In genomic region chr11:35618497-35619029, GRCh38 we compare ENCODE assay signal across 8 cellular contexts. TPM values are rescaled to one million over a fixed set of nuclear protein-coding genes. Genes with fewer than 3 reads are reported as not detected.
DNase-seq lines count a peak whose midpoint lies in the region; ATAC-seq and TF ChIP-seq lines count a peak whose summit lies in the region.

No MANE protein-coding gene starts in this region.

- H3K27me3 ChIP-seq in hepatocyte: no peaks in the 10 kb centered on the region

- H3K9me2 ChIP-seq in hepatocyte (replicated peaks; ENCODE audit: insufficient read depth): no peaks in the 10 kb centered on the region

- peak overlapping the region; percentile 38 for H2AFZ ChIP-seq in hepatocyte

- in situ Hi-C loops in Caki2 (cut with HindIII; ENCODE audit: low pct_unique_long_range_greater_than_20kb, low sequenced_read_pairs): no loop called here

- DNase-seq in Caki2 (ENCODE audit: low read depth) (peak; percentile 54), hepatocyte (ENCODE audit: low spot score) (peak; percentile 76), NCI-H2196 (lab: John Stamatoyannopoulos, UW; ENCODE audit: unreplicated experiment) (no peak)
- DNase-seq in activated T-helper 2 cell treated with anti-CD3 and anti-CD28 coated beads, Interferon-gamma antibody, Interleukin-2, Interleukin-4, amounts not matched to agents 10 μg/mL and 5 μg/mL and 100 μg/mL, durations not matched to agents 14 hours and 24 hours and 36 hours (ENCODE audit: low spot score): peak; percentile 12
- DNase-seq in stimulated activated CD4-positive, alpha-beta T cell treated with anti-CD3 and anti-CD28 coated beads, Interleukin-4, amount 100 ng/mL, for 4 hours: peak; percentile 15 to 28
- DNase-seq in activated T-helper 1 cell treated with anti-CD3 and anti-CD28 coated beads, Interleukin-12 subunit alpha, Interleukin-12 subunit beta, Interleukin-2, Interleukin-4 antibody, amounts not matched to agents 30 ng/mL and 10 ng/mL and 1 ng/mL, durations not matched to agents 14 hours and 24 hours and 36 hours (ENCODE audit: low spot score): no peak

- no peak for TF ChIP-seq CTCF in hepatocyte (IDR thresholded peaks at IDR 0.05; ENCODE audit: poor library complexity)

- 1% methylated on average over 34 of the region's 79 CpGs for WGBS in hepatocyte (ENCODE audit: low lambda C conversion rate, missing lambda C conversion rate)

- peak overlapping the region; percentile 91 for H3K27ac ChIP-seq in hepatocyte

- H3K9me3 Mint-ChIP-seq in activated T-helper 2 cell treated with anti-CD3 and anti-CD28 coated beads, Interferon-gamma antibody, Interleukin-2, Interleukin-4, amounts not matched to agents 10 μg/mL and 5 μg/mL and 100 μg/mL, durations not matched to agents 14 hours and 24 hours and 36 hours: no peaks in the 10 kb centered on the region
- H3K9me3 Mint-ChIP-seq in activated T-helper 1 cell treated with anti-CD3 and anti-CD28 coated beads, Interleukin-12 subunit alpha, Interleukin-12 subunit beta, Interleukin-2, Interleukin-4 antibody, amounts not matched to agents 30 ng/mL and 10 ng/mL and 1 ng/mL, durations not matched to agents 14 hours and 24 hours and 36 hours: no peaks in the 10 kb centered on the region

- H3K79me2 ChIP-seq in hepatocyte: no peaks in the 10 kb centered on the region

- H3K36me3 ChIP-seq in hepatocyte (replicated peaks; ENCODE audit: insufficient read depth, low read depth): no peaks in the 10 kb centered on the region

- H3K27ac Mint-ChIP-seq in activated T-helper 2 cell treated with anti-CD3 and anti-CD28 coated beads, Interferon-gamma antibody, Interleukin-2, Interleukin-4, amounts not matched to agents 10 μg/mL and 5 μg/mL and 100 μg/mL, durations not matched to agents 14 hours and 24 hours and 36 hours: no peak overlapping the region
- H3K27ac Mint-ChIP-seq in activated T-helper 1 cell treated with anti-CD3 and anti-CD28 coated beads, Interleukin-12 subunit alpha, Interleukin-12 subunit beta, Interleukin-2, Interleukin-4 antibody, amounts not matched to agents 30 ng/mL and 10 ng/mL and 1 ng/mL, durations not matched to agents 14 hours and 24 hours and 36 hours: no peak overlapping the region

- peaks cover 63% of the 10 kb centered on the region for H3K27me3 Mint-ChIP-seq in activated T-helper 2 cell treated with anti-CD3 and anti-CD28 coated beads, Interferon-gamma antibody, Interleukin-2, Interleukin-4, amounts not matched to agents 10 μg/mL and 5 μg/mL and 100 μg/mL, durations not matched to agents 14 hours and 24 hours and 36 hours (ENCODE audit: low read depth)
- H3K27me3 Mint-ChIP-seq in activated T-helper 1 cell treated with anti-CD3 and anti-CD28 coated beads, Interleukin-12 subunit alpha, Interleukin-12 subunit beta, Interleukin-2, Interleukin-4 antibody, amounts not matched to agents 30 ng/mL and 10 ng/mL and 1 ng/mL, durations not matched to agents 14 hours and 24 hours and 36 hours (ENCODE audit: insufficient read depth): peaks cover 55% of the 10 kb centered on the region

- peaks cover 6% of the 10 kb centered on the region for H3K4me1 Mint-ChIP-seq in activated T-helper 2 cell treated with anti-CD3 and anti-CD28 coated beads, Interferon-gamma antibody, Interleukin-2, Interleukin-4, amounts not matched to agents 10 μg/mL and 5 μg/mL and 100 μg/mL, durations not matched to agents 14 hours and 24 hours and 36 hours (ENCODE audit: low read depth)
- H3K4me1 Mint-ChIP-seq in activated T-helper 1 cell treated with anti-CD3 and anti-CD28 coated beads, Interleukin-12 subunit alpha, Interleukin-12 subunit beta, Interleukin-2, Interleukin-4 antibody, amounts not matched to agents 30 ng/mL and 10 ng/mL and 1 ng/mL, durations not matched to agents 14 hours and 24 hours and 36 hours (ENCODE audit: low read depth): peaks cover 7% of the 10 kb centered on the region

- no peak overlapping the region for H3K4me3 Mint-ChIP-seq in activated T-helper 2 cell treated with anti-CD3 and anti-CD28 coated beads, Interferon-gamma antibody, Interleukin-2, Interleukin-4, amounts not matched to agents 10 μg/mL and 5 μg/mL and 100 μg/mL, durations not matched to agents 14 hours and 24 hours and 36 hours (ENCODE audit: low read depth)
- no peak overlapping the region for H3K4me3 Mint-ChIP-seq in activated T-helper 1 cell treated with anti-CD3 and anti-CD28 coated beads, Interleukin-12 subunit alpha, Interleukin-12 subunit beta, Interleukin-2, Interleukin-4 antibody, amounts not matched to agents 30 ng/mL and 10 ng/mL and 1 ng/mL, durations not matched to agents 14 hours and 24 hours and 36 hours

- H3K36me3 Mint-ChIP-seq in activated T-helper 2 cell treated with anti-CD3 and anti-CD28 coated beads, Interferon-gamma antibody, Interleukin-2, Interleukin-4, amounts not matched to agents 10 μg/mL and 5 μg/mL and 100 μg/mL, durations not matched to agents 14 hours and 24 hours and 36 hours (ENCODE audit: low read depth): no peaks in the 10 kb centered on the region
- no peaks in the 10 kb centered on the region for H3K36me3 Mint-ChIP-seq in activated T-helper 1 cell treated with anti-CD3 and anti-CD28 coated beads, Interleukin-12 subunit alpha, Interleukin-12 subunit beta, Interleukin-2, Interleukin-4 antibody, amounts not matched to agents 30 ng/mL and 10 ng/mL and 1 ng/mL, durations not matched to agents 14 hours and 24 hours and 36 hours (ENCODE audit: low read depth)

- no peaks in the 10 kb centered on the region for H3K9me3 ChIP-seq in hepatocyte (ENCODE audit: low read depth)

- no peaks in the 10 kb centered on the region for H4K20me1 ChIP-seq in hepatocyte (ENCODE audit: insufficient read depth, poor library complexity, severe bottlenecking)

- H3K4me3 ChIP-seq in hepatocyte: peak overlapping the region; percentile 78

- H3K4me1 ChIP-seq in hepatocyte (ENCODE audit: insufficient read depth): peaks cover 19% of the 10 kb centered on the region

- intact Hi-C loops in activated T-helper 2 cell treated with anti-CD3 and anti-CD28 coated beads, Interferon-gamma antibody, Interleukin-2, Interleukin-4, amounts not matched to agents 10 μg/mL and 5 μg/mL and 100 μg/mL, durations not matched to agents 14 hours and 24 hours and 36 hours (cut with micrococcal nuclease): loop anchor here (10.0 kb wide), 2 partner anchors 326 to 426 kb away; partner anchors contain the start of gene LDLRAD3
- intact Hi-C loops in activated T-helper 1 cell treated with anti-CD3 and anti-CD28 coated beads, Interleukin-12 subunit alpha, Interleukin-12 subunit beta, Interleukin-2, Interleukin-4 antibody, amounts not matched to agents 30 ng/mL and 10 ng/mL and 1 ng/mL, durations not matched to agents 14 hours and 24 hours and 36 hours (cut with micrococcal nuclease): loop anchor here (5.0 kb wide), 3 partner anchors 324 to 874 kb away; partner anchors contain the start of gene LDLRAD3

- ATAC-seq in GM19324 (IDR thresholded peaks at IDR 0.05; ENCODE audit: low FRiP score, unreplicated experiment) (peak; percentile 40), HG03432 (IDR thresholded peaks at IDR 0.05; ENCODE audit: unreplicated experiment) (peak; percentile 51)

- peak overlapping the region; percentile 98 for H3K4me2 ChIP-seq in hepatocyte

RNA-seq across cellular contexts. Expression of gene FJX1, which starts 0.3 kb away (rescaled TPM):
- total RNA-seq in Caki2 (2014; rRNA removed; shearing (Covaris generic); ENCODE audit: low replicate concordance): 25.7 and 36.8 TPM in 2 replicates
- 0.09 TPM in 2 replicates for total RNA-seq in activated T-helper 2 cell treated with anti-CD3 and anti-CD28 coated beads, Interferon-gamma antibody, Interleukin-2, Interleukin-4, amounts not matched to agents 10 μg/mL and 5 μg/mL and 100 μg/mL, durations not matched to agents 14 hours and 24 hours and 36 hours
- 12.4 and 13.5 TPM in 2 replicates for total RNA-seq in hepatocyte
- 29.0 and 34.8 TPM in 2 replicates for polyA plus RNA-seq in hepatocyte
- total RNA-seq in activated T-helper 1 cell treated with anti-CD3 and anti-CD28 coated beads, Interleukin-12 subunit alpha, Interleukin-12 subunit beta, Interleukin-2, Interleukin-4 antibody, amounts not matched to agents 30 ng/mL and 10 ng/mL and 1 ng/mL, durations not matched to agents 14 hours and 24 hours and 36 hours: 0.34 and 0.73 TPM in 2 replicates

RNA-seq across cellular contexts. Expression of gene TRIM44, which starts 44.0 kb away (rescaled TPM):
- total RNA-seq in Caki2 (2014; rRNA removed; shearing (Covaris generic); ENCODE audit: low replicate concordance): 3.6 and 3.8 TPM in 2 replicates
- total RNA-seq in activated T-helper 2 cell treated with anti-CD3 and anti-CD28 coated beads, Interferon-gamma antibody, Interleukin-2, Interleukin-4, amounts not matched to agents 10 μg/mL and 5 μg/mL and 100 μg/mL, durations not matched to agents 14 hours and 24 hours and 36 hours: 21.7 and 22.8 TPM in 2 replicates
- total RNA-seq in hepatocyte: 20.4 and 20.8 TPM in 2 replicates
- polyA plus RNA-seq in hepatocyte: 43.2 and 44.1 TPM in 2 replicates
- 24.3 and 27.6 TPM in 2 replicates for total RNA-seq in activated T-helper 1 cell treated with anti-CD3 and anti-CD28 coated beads, Interleukin-12 subunit alpha, Interleukin-12 subunit beta, Interleukin-2, Interleukin-4 antibody, amounts not matched to agents 30 ng/mL and 10 ng/mL and 1 ng/mL, durations not matched to agents 14 hours and 24 hours and 36 hours

Comparison
In these comparisons a context has a peak if more than half of its experiments do, and no peak if none do; other contexts are left out.
1. DNase-seq: peak in Caki2 (single experiment), activated T-helper 2 cell treated with anti-CD3 and anti-CD28 coated beads, Interferon-gamma antibody, Interleukin-2, Interleukin-4, amounts not matched to agents 10 μg/mL and 5 μg/mL and 100 μg/mL, durations not matched to agents 14 hours and 24 hours and 36 hours (single experiment), hepatocyte (single experiment) and stimulated activated CD4-positive, alpha-beta T cell treated with anti-CD3 and anti-CD28 coated beads, Interleukin-4, amount 100 ng/mL, for 4 hours (2 of 2); none in NCI-H2196 (single experiment) and activated T-helper 1 cell treated with anti-CD3 and anti-CD28 coated beads, Interleukin-12 subunit alpha, Interleukin-12 subunit beta, Interleukin-2, Interleukin-4 antibody, amounts not matched to agents 30 ng/mL and 10 ng/mL and 1 ng/mL, durations not matched to agents 14 hours and 24 hours and 36 hours (single experiment).